Comparison of ENCODE assay signal across 8 cellular contexts in the genomic region with DNA sequence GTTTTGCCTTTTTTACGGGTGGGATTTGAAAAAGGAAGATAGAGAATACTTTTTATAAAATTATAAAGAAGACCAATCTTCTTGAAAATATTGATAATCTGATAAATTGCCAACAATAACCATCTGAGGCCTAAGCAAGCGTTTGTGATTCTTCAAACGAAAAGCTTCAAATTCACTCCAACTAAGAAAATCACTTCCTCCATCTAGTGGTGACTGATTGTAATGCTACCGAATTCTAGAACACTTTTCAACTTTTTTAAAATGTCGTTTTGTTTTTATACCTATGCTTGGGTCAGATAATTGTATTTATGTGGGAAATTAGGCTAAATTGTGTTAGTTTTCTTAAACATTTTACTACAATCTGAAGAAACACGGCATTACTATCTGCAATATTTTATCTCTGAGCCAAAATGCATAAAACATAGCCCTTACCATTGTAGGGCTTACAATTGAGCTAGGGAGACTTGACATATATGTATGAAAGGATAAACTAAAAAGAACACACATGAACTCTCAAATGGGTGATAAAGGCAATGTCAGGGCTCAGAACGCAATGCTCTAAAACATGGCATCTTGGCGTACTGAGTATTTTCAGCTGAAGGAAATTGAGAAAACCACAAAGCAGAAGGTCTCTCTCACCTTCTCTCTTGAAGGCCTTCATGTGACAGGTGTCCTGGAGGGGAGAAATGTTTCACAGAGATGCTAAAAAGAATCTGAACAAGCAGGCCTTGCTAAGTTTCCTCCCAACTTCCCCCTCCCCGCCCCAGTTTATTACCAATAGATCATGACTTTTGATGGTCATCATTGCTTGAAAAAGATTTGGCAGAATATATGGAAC. TPM values are rescaled to one million over a fixed set of nuclear protein-coding genes. Genes with fewer than 3 reads are reported as not detected.
DNase-seq lines count a peak whose midpoint lies in the region; ATAC-seq, FAIRE-seq and TF ChIP-seq lines count a peak whose summit lies in the region.

No MANE protein-coding gene starts in this region.

- H3K4me2 ChIP-seq in KMS-11 (no peak overlapping the region), endothelial cell of umbilical vein (ENCODE audit: insufficient read depth, low read length) (no peak overlapping the region)

- H3K79me2 ChIP-seq in KMS-11 (ENCODE audit: insufficient read depth, low read depth) (no peaks in the 10 kb centered on the region), endothelial cell of umbilical vein (ENCODE audit: control insufficient read depth, insufficient read depth, low read length) (no peaks in the 10 kb centered on the region)

- H3K27ac ChIP-seq in KMS-11 (no peak overlapping the region), endothelial cell of umbilical vein (ENCODE audit: insufficient read depth, low read depth, low read length) (no peak overlapping the region)

- H3K9ac ChIP-seq in KMS-11: no peak overlapping the region
- no peak overlapping the region for H3K9ac ChIP-seq in endothelial cell of umbilical vein (replicated peaks; ENCODE audit: extremely low read depth, insufficient read depth, low read length)

- no peak overlapping the region for H3K4me3 ChIP-seq in KMS-11 (IDR thresholded peaks at IDR 0.05; ENCODE audit: insufficient read depth, low read depth, low read length)
- H3K4me3 ChIP-seq in endothelial cell of umbilical vein (replicated peaks in 1 of 3; ENCODE audit: insufficient read depth in 1 of 3, low read depth in 1 of 3, low read length in 3 of 3): no peak overlapping the region

- no peaks in the 10 kb centered on the region for H3K9me3 Mint-ChIP-seq in osteocyte (ENCODE audit: unreplicated experiment)

- no peaks in the 10 kb centered on the region for H3K4me1 ChIP-seq in KMS-11 (ENCODE audit: low read depth, poor library complexity, severe bottlenecking)
- no peaks in the 10 kb centered on the region for H3K4me1 ChIP-seq in endothelial cell of umbilical vein (ENCODE audit: control insufficient read depth, extremely low read depth, insufficient read depth, low read length)

- H3K36me3 ChIP-seq in KMS-11 (ENCODE audit: insufficient read depth) (no peaks in the 10 kb centered on the region), endothelial cell of umbilical vein (ENCODE audit: control insufficient read depth in 2 of 2, extremely low read depth in 1 of 2, insufficient read depth in 2 of 2, low read length in 2 of 2) (no peaks in the 10 kb centered on the region)

- H3K4me3 Mint-ChIP-seq in osteocyte (ENCODE audit: unreplicated experiment): no peak overlapping the region

- peaks cover 37% of the 10 kb centered on the region for H3K27me3 Mint-ChIP-seq in osteocyte (ENCODE audit: unreplicated experiment)

- TF ChIP-seq POLR2A in endothelial cell of umbilical vein (IDR thresholded peaks at IDR 0.05; ENCODE audit: low read depth, low read length): no peak

- no TSS peak for BruUV-seq in endothelial cell of umbilical vein (replicated peaks; lab: Mats Ljungman, UMichigan)

- H3K27ac Mint-ChIP-seq in osteocyte (ENCODE audit: unreplicated experiment): no peak overlapping the region

- H3K27me3 ChIP-seq in KMS-11 (ENCODE audit: insufficient read depth, low read depth): no peaks in the 10 kb centered on the region
- H3K27me3 ChIP-seq in endothelial cell of umbilical vein (ENCODE audit: control insufficient read depth in 2 of 2, insufficient read depth in 2 of 2, low read length in 2 of 2): peaks cover 4% of the 10 kb centered on the region in 2 experiments

- no peaks in the 10 kb centered on the region for H3K9me1 ChIP-seq in endothelial cell of umbilical vein (replicated peaks; ENCODE audit: control insufficient read depth, extremely low read depth, insufficient read depth, low read length)

- H3K36me3 Mint-ChIP-seq in osteocyte (ENCODE audit: unreplicated experiment): no peaks in the 10 kb centered on the region

- H4K20me1 ChIP-seq in KMS-11 (ENCODE audit: insufficient read depth) (no peaks in the 10 kb centered on the region), endothelial cell of umbilical vein (replicated peaks; ENCODE audit: control insufficient read depth, extremely low read depth, insufficient read depth, low read length) (no peaks in the 10 kb centered on the region)

- ATAC-seq in GM19328 (IDR thresholded peaks at IDR 0.05; ENCODE audit: unreplicated experiment) (peak; percentile 72), HG03045 (IDR thresholded peaks at IDR 0.05; ENCODE audit: unreplicated experiment) (no peak)

- intact Hi-C loops in endothelial cell of umbilical vein (cut with micrococcal nuclease): loop anchor here (1.0 to 10.0 kb wide), 2 partner anchors 147 to 1767 kb away; no protein-coding TSS in a partner anchor

- dilution Hi-C loops in endothelial cell of umbilical vein (cut with MboI; ENCODE audit: extremely low pct_ligation_motif_present, low sequenced_read_pairs): no loop called here

- TF ChIP-seq CTCF in KMS-11 (conservative IDR thresholded peaks at IDR 0.05; ENCODE audit: low read depth, low read length) (peak; percentile 53; the same call in 1 of the 2 replicates), endothelial cell of umbilical vein (IDR thresholded peaks at IDR 0.05; ENCODE audit: extremely low read depth in 1 of 2, insufficient read depth in 1 of 2, low read depth in 1 of 2, low read length in 2 of 2) (peak; percentile 34 to 56), osteocyte (IDR thresholded peaks at IDR 0.05) (peak; percentile 74)

- FAIRE-seq in RCC 7860 (lab: Jason Lieb, UNC): peak; percentile 48
- FAIRE-seq in endothelial cell of umbilical vein (lab: Jason Lieb, UNC): peak; percentile 78

- CTCF ChIA-PET in endothelial cell of umbilical vein (lab: Charles Lee): interaction anchor here (0.8 to 2.7 kb wide), 26 partner anchors 9 to 1771 kb away, joined by 3 to 30 read pairs (median 4); a partner anchor contains a TSS

- H2AFZ ChIP-seq in KMS-11 (ENCODE audit: low read depth) (no peak overlapping the region), endothelial cell of umbilical vein (ENCODE audit: low read depth, low read length) (no peak overlapping the region)

- POLR2A ChIA-PET in endothelial cell of umbilical vein (lab: Charles Lee): no interaction called here

- DNase-seq in DMS 273 treated with DMSO at 0.1 percent for 48 hours (lab: John Stamatoyannopoulos, UW): peak; percentile 19
- DNase-seq in RCC 7860 (ENCODE audit: low spot score): no peak
- peak; percentile 54 for DNase-seq in endothelial cell of umbilical vein (ENCODE audit: low read depth, low spot score)
- DNase-seq in osteocyte (ENCODE audit: extremely low spot score, unreplicated experiment): no peak
- DNase-seq in COLO668 (lab: John Stamatoyannopoulos, UW; ENCODE audit: unreplicated experiment): no peak

- H3K9me3 ChIP-seq in endothelial cell of umbilical vein (replicated peaks; ENCODE audit: control insufficient read depth, insufficient read depth, low read length): no peaks in the 10 kb centered on the region

- H3K4me1 Mint-ChIP-seq in osteocyte (ENCODE audit: unreplicated experiment): no peaks in the 10 kb centered on the region

TF ChIP-seq in endothelial cell of umbilical vein, 7 proteins besides CTCF, POLR2A, EP300 and RAD21:
- TF ChIP-seq MYC (IDR thresholded peaks at IDR 0.05; ENCODE audit: low read depth, low read length): no peak
- TF ChIP-seq, protein P1, sequence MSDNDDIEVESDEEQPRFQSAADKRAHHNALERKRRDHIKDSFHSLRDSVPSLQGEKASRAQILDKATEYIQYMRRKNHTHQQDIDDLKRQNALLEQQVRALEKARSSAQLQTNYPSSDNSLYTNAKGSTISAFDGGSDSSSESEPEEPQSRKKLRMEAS (IDR thresholded peaks at IDR 0.05; ENCODE audit: insufficient read depth, insufficient read length): no peak
- TF ChIP-seq GATA2 (IDR thresholded peaks at IDR 0.05; ENCODE audit: insufficient read depth, insufficient read length, low read depth, low read length): no peak
- no peak for TF ChIP-seq EZH2 (IDR thresholded peaks at IDR 0.05; ENCODE audit: borderline replicate concordance, low read depth, low read length, severe bottlenecking)
- no peak for TF ChIP-seq JUN (IDR thresholded peaks at IDR 0.05; ENCODE audit: borderline replicate concordance, insufficient read depth, insufficient read length, low read depth)
- TF ChIP-seq FOS (IDR thresholded peaks at IDR 0.05; ENCODE audit: borderline replicate concordance, insufficient read depth, low read length): no peak
- TF ChIP-seq POLR2AphosphoS5 (IDR thresholded peaks at IDR 0.05; ENCODE audit: insufficient read depth, low read depth, low read length): no peak

RNA-seq across cellular contexts. Expression of a gene that starts 36.8 kb away (rescaled TPM):
- total RNA-seq in endothelial cell of umbilical vein (26.6 and 34.8 TPM in 2 replicates), osteocyte (21.3 and 24.7 TPM in 2 replicates)
- polyA plus RNA-seq in endothelial cell of umbilical vein: 3.2 and 4.2 TPM in 2 replicates
- polyA plus RNA-seq in endothelial cell of umbilical vein (2011; cell fraction: cytosol; rRNA removed): 5.9 and 6.2 TPM in 2 replicates
- 13.3 and 20.1 TPM in 2 replicates for polyA plus RNA-seq in endothelial cell of umbilical vein (2011; cell fraction: nucleus; rRNA removed)
- 12.5 and 19.0 TPM in 2 replicates for polyA plus RNA-seq in endothelial cell of umbilical vein (2012)
- polyA minus RNA-seq in endothelial cell of umbilical vein: 6.9 and 10.6 TPM in 2 replicates
- 17.3 TPM for polyA minus RNA-seq in endothelial cell of umbilical vein (2011; cell fraction: cytosol; rRNA and poly(A)+ RNA removed)
- 23.6 and 35.8 TPM in 2 replicates for polyA minus RNA-seq in endothelial cell of umbilical vein (2011; cell fraction: nucleus; rRNA and poly(A)+ RNA removed)

Comparison
In these comparisons a context has a peak if more than half of its experiments do, and no peak if none do; other contexts are left out.
1. DNase-seq: peak in DMS 273 treated with DMSO at 0.1 percent for 48 hours (single experiment) and endothelial cell of umbilical vein (single experiment); none in RCC 7860 (single experiment), osteocyte (single experiment) and COLO668 (single experiment).
2. Peak in every context shown above with its lines, with median percentiles within 50 percentile points of each other: CTCF ChIP-seq.